Comparison of ENCODE assay signal across 1 cellular context in the genomic region with DNA sequence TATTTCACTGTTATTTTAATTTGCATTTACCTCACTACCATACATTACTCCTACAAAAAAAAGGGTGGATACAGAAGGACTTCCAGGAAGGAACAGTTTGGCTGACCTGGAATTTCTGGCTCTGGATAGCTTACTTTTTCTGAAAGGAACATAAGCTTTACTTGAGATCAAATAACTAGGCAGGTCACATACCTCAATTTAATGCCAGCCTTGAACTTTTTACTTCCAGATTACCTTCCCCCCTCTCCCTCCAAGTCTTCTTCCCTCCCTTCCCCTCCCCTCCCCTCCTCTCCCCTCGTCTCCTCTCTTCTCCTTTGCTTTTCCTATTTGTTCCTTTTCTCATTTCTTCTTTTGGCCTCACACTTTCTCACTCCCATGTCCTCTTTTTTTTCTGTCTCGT.
TF ChIP-seq lines count a peak whose summit lies in the region.

No MANE protein-coding gene starts in this region.

TF ChIP-seq in WTC11, 78 proteins besides CTCF, POLR2A, EP300 and RAD21 (continued from another document):
- TF ChIP-seq, protein P1, sequence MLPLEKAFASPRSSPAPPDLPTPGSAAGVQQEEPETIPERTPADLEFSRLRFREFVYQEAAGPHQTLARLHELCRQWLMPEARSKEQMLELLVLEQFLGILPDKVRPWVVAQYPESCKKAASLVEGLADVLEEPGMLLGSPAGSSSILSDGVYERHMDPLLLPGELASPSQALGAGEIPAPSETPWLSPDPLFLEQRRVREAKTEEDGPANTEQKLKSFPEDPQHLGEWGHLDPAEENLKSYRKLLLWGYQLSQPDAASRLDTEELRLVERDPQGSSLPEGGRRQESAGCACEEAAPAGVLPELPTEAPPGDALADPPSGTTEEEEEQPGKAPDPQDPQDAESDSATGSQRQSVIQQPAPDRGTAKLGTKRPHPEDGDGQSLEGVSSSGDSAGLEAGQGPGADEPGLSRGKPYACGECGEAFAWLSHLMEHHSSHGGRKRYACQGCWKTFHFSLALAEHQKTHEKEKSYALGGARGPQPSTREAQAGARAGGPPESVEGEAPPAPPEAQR (CRISPR knock-in tag; IDR thresholded peaks at IDR 0.05) = no peak
- TF ChIP-seq ESRRA (CRISPR knock-in tag; IDR thresholded peaks at IDR 0.05; ENCODE audit: borderline replicate concordance) (no peak), MYBL2 (CRISPR knock-in tag; IDR thresholded peaks at IDR 0.05) (no peak), GTF2I (CRISPR knock-in tag; conservative IDR thresholded peaks at IDR 0.05) (no peak), TEAD1 (CRISPR knock-in tag; IDR thresholded peaks at IDR 0.05) (no peak)
